In the genomic region with DNA sequence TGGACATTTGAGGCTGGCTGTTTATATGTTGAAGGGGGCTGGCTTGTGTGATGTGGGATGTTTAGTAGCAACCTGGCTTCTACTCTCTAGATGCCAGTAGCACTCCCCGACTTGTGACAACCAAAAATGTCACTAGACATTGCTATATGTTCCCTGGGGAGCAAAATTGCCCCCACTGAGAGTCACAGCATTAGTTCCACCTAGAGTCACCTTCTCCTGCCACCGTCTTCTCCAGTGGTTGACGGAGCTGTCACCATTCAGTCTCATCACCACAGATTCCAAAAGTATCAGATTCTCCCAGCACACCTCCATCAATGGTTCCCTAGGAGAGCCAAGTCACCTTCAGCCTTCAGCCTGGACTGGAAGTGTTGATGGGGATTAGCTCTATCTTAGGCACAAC, we compare ENCODE assay signal across 10 cellular contexts. TPM values are rescaled to one million over a fixed set of nuclear protein-coding genes. Genes with fewer than 3 reads are reported as not detected.
"Had no signal": no experiment of that assay in that cellular context is flagged by ENCODE, and none has a peak within 500 bp of the region (broad histone marks: within the 10 kb centered on the region; RNA-seq: fewer than 3 reads in every experiment).

No MANE protein-coding gene starts in this region.

- DNase-seq: IMR-90, KBM-7, KG1 had no signal

- H3K27ac ChIP-seq: HL-60, KMS-11 had no signal

- ATAC-seq: HepG2, K562 had no signal

- H3K4me3 ChIP-seq: K562 had no signal

RNA-seq across cellular contexts. Expression of gene KRT76, which starts 7.8 kb away (rescaled TPM):
- total RNA-seq: HepG2, HT-29, HT1080, IMR-90, K562 had no signal
- polyA plus RNA-seq: HepG2, IgD-negative memory B cell, IMR-90, K562 had no signal

RNA-seq across cellular contexts. Expression of gene KRT3, which starts 11.0 kb away (rescaled TPM):
- total RNA-seq: HepG2, HT-29, IMR-90, K562 had no signal
- polyA plus RNA-seq: HepG2, IgD-negative memory B cell, IMR-90, K562 had no signal

RNA-seq across cellular contexts. Expression of gene KRT4, which starts 29.0 kb away (rescaled TPM):
- total RNA-seq: HepG2, HT-29, HT1080, K562 had no signal
- polyA plus RNA-seq: HepG2, IgD-negative memory B cell, K562 had no signal

RNA-seq across cellular contexts. Expression of gene KRT79, which starts 49.2 kb away (rescaled TPM):
- total RNA-seq: HepG2, HT-29 had no signal
- polyA plus RNA-seq: IgD-negative memory B cell had no signal
